22 cellular contexts compared by ENCODE assay signal in genomic region chr6:150448221-150448620, GRCh38.
"Had no signal": no experiment of that assay in that cellular context is flagged by ENCODE, and none has a peak within 500 bp of the region (broad histone marks: within the 10 kb centered on the region; RNA-seq: fewer than 3 reads in every experiment).

No MANE protein-coding gene starts in this region.

- DNase-seq: activated CD4-positive, alpha-beta T cell treated with anti-CD3 and anti-CD28 coated beads, Interleukin-2, amount 50 U/mL, for 4 hours; activated gamma-delta T cell; activated T-cell treated with anti-CD3 and anti-CD28 coated beads, Interleukin-2, amount 50 U/mL, for 72 hours; cerebellar nuclear complex; cortex of kidney; effector CD4-positive, alpha-beta T cell; esophagus squamous epithelium; left colon; lower lobe of right lung; occipital lobe; posterior cingulate gyrus; retina; transverse colon; uterus; WERI-Rb-1 had no signal

- H3K27me3 ChIP-seq: ascending aorta, esophagus squamous epithelium, hepatocyte, suprapubic skin, transverse colon, uterus had no signal

- H3K9me3 ChIP-seq: ascending aorta, esophagus squamous epithelium, lower lobe of right lung, suprapubic skin, transverse colon, uterus had no signal

- H3K27ac Mint-ChIP-seq: activated naive CD4-positive, alpha-beta T cell treated with anti-CD3 and anti-CD28 coated beads, Interleukin-2, amount 50 U/mL, for 24 hours; activated T-cell treated with anti-CD3 and anti-CD28 coated beads, Interleukin-2, amount 50 U/mL, for 72 hours; mesothelial cell of epicardium; natural killer cell treated with Interleukin-12 subunit alpha and Interleukin-12 subunit beta and Interleukin-15 and Interleukin-18, amount 100 ng/mL, for 72 hours; stimulated activated naive CD8-positive, alpha-beta T cell treated with anti-CD3 and anti-CD28 coated beads, Interleukin-15, Interleukin-2, amounts not matched to agents 100 ng/mL and 50 ng/mL, for 24 hours had no signal

- H3K4me3 Mint-ChIP-seq: activated naive CD4-positive, alpha-beta T cell treated with anti-CD3 and anti-CD28 coated beads, Interleukin-2, amount 50 U/mL, for 24 hours; activated T-cell treated with anti-CD3 and anti-CD28 coated beads, Interleukin-2, amount 50 U/mL, for 72 hours; mesothelial cell of epicardium; natural killer cell treated with Interleukin-12 subunit alpha and Interleukin-12 subunit beta and Interleukin-15 and Interleukin-18, amount 100 ng/mL, for 72 hours; stimulated activated naive CD8-positive, alpha-beta T cell treated with anti-CD3 and anti-CD28 coated beads, Interleukin-15, Interleukin-2, amounts not matched to agents 100 ng/mL and 50 ng/mL, for 24 hours had no signal

- H3K9me3 Mint-ChIP-seq: activated naive CD4-positive, alpha-beta T cell treated with anti-CD3 and anti-CD28 coated beads, Interleukin-2, amount 50 U/mL, for 24 hours; activated T-cell treated with anti-CD3 and anti-CD28 coated beads, Interleukin-2, amount 50 U/mL, for 72 hours; mesothelial cell of epicardium; natural killer cell treated with Interleukin-12 subunit alpha and Interleukin-12 subunit beta and Interleukin-15 and Interleukin-18, amount 100 ng/mL, for 72 hours; stimulated activated naive CD8-positive, alpha-beta T cell treated with anti-CD3 and anti-CD28 coated beads, Interleukin-15, Interleukin-2, amounts not matched to agents 100 ng/mL and 50 ng/mL, for 24 hours had no signal

- H3K4me1 ChIP-seq: ascending aorta, esophagus squamous epithelium, lower lobe of right lung, transverse colon, uterus had no signal

- H3K36me3 Mint-ChIP-seq: activated naive CD4-positive, alpha-beta T cell treated with anti-CD3 and anti-CD28 coated beads, Interleukin-2, amount 50 U/mL, for 24 hours; mesothelial cell of epicardium; natural killer cell treated with Interleukin-12 subunit alpha and Interleukin-12 subunit beta and Interleukin-15 and Interleukin-18, amount 100 ng/mL, for 72 hours had no signal

- H3K27ac ChIP-seq: ascending aorta, esophagus squamous epithelium, hepatocyte, lower lobe of right lung, suprapubic skin, transverse colon, uterus, WERI-Rb-1 had no signal

- H3K4me2 ChIP-seq: hepatocyte had no signal

- H3K79me2 ChIP-seq: hepatocyte had no signal

- H3K4me1 Mint-ChIP-seq: activated naive CD4-positive, alpha-beta T cell treated with anti-CD3 and anti-CD28 coated beads, Interleukin-2, amount 50 U/mL, for 24 hours had no signal

- H3K4me3 ChIP-seq: ascending aorta, esophagus squamous epithelium, hepatocyte, lower lobe of right lung, suprapubic skin, transverse colon, uterus had no signal

- H3K36me3 ChIP-seq: ascending aorta, esophagus squamous epithelium, lower lobe of right lung, suprapubic skin, transverse colon, uterus, WERI-Rb-1 had no signal
